Comparison of ENCODE assay signal across 1 cellular context in genomic region chr1:51192213-51192843, GRCh38.
A peak's percentile ranks its signal among the peaks of the same experiment; 100 is the strongest.
TF ChIP-seq lines count a peak whose summit lies in the region.

No MANE protein-coding gene starts in this region.

TF ChIP-seq in HepG2, 621 proteins besides CTCF, POLR2A, EP300 and RAD21 (continued from another document):
- TF ChIP-seq ZBTB40 (IDR thresholded peaks at IDR 0.05): no peak
- TF ChIP-seq ZBTB40 (CRISPR knock-in tag; IDR thresholded peaks at IDR 0.05): no peak
- no peak for TF ChIP-seq ZNF3 (CRISPR knock-in tag; IDR thresholded peaks at IDR 0.05)
- no peak for TF ChIP-seq ZNF670 (CRISPR knock-in tag; IDR thresholded peaks at IDR 0.05; ENCODE audit: borderline replicate concordance)
- no peak for TF ChIP-seq ZNF263 (CRISPR knock-in tag; IDR thresholded peaks at IDR 0.05)
- TF ChIP-seq ZNF451 (CRISPR knock-in tag; IDR thresholded peaks at IDR 0.05): no peak
- TF ChIP-seq MLX (CRISPR knock-in tag; IDR thresholded peaks at IDR 0.05): no peak
- TF ChIP-seq SRY (CRISPR knock-in tag; IDR thresholded peaks at IDR 0.05): no peak
- peak; percentile 88 for TF ChIP-seq TEAD3 (CRISPR knock-in tag; optimal IDR thresholded peaks at IDR 0.05; ENCODE audit: borderline replicate concordance)
- TF ChIP-seq ZNF800 (CRISPR knock-in tag; IDR thresholded peaks at IDR 0.05): no peak
- TF ChIP-seq TRAFD1 (CRISPR knock-in tag; IDR thresholded peaks at IDR 0.05; ENCODE audit: borderline replicate concordance): no peak
- TF ChIP-seq SMC3 (IDR thresholded peaks at IDR 0.05; ENCODE audit: low read length): peak; percentile 46
- TF ChIP-seq NFIB (CRISPR knock-in tag; IDR thresholded peaks at IDR 0.05; ENCODE audit: borderline replicate concordance): no peak
- TF ChIP-seq ZBED4 (CRISPR knock-in tag; IDR thresholded peaks at IDR 0.05; ENCODE audit: borderline replicate concordance): no peak
- no peak for TF ChIP-seq ZNF329 (CRISPR knock-in tag; IDR thresholded peaks at IDR 0.05; ENCODE audit: low read depth)
- TF ChIP-seq RFX1 (IDR thresholded peaks at IDR 0.05): no peak
- peak; percentile 45 for TF ChIP-seq STAG1 (CRISPR knock-in tag; IDR thresholded peaks at IDR 0.05)
- no peak for TF ChIP-seq THAP8 (CRISPR knock-in tag; IDR thresholded peaks at IDR 0.05; ENCODE audit: borderline replicate concordance)
